9 cellular contexts compared by ENCODE assay signal in the genomic region with DNA sequence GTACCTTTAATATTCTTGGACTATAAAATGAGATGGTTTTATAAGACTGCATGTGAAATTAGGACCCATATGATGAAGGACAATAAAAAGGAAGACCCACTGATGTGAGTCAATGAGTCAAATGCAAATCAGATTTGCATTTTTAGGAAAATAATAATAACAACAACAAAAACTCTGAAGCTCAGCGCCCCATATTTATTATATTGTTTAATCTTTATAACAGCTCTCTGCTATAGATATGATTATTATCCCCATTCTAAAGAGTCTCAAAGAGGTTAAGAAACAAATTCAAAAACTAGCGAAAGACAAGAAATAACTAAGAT. TPM values are rescaled to one million over a fixed set of nuclear protein-coding genes. Genes with fewer than 3 reads are reported as not detected.
A peak's percentile ranks its signal among the peaks of the same experiment; 100 is the strongest.
DNase-seq lines count a peak whose midpoint lies in the region; ATAC-seq and TF ChIP-seq lines count a peak whose summit lies in the region.
"Had no signal": no experiment of that assay in that cellular context is flagged by ENCODE, and none has a peak within 500 bp of the region (broad histone marks: within the 10 kb centered on the region; RNA-seq: fewer than 3 reads in every experiment).

No MANE protein-coding gene starts in this region.

- peaks cover 17% of the 10 kb centered on the region for H3K27me3 Mint-ChIP-seq in stimulated activated naive CD8-positive, alpha-beta T cell treated with anti-CD3 and anti-CD28 coated beads, Interleukin-15, Interleukin-2, amounts not matched to agents 100 ng/mL and 50 ng/mL, for 24 hours
- peaks cover 20 to 23% of the 10 kb centered on the region in 2 donors for H3K27me3 Mint-ChIP-seq in effector memory CD8-positive, alpha-beta T cell
- no peaks in the 10 kb centered on the region for H3K27me3 Mint-ChIP-seq in progenitor cell of endocrine pancreas

- DNase-seq in stimulated activated naive CD8-positive, alpha-beta T cell treated with anti-CD3 and anti-CD28 coated beads, Interleukin-15, Interleukin-2, amounts not matched to agents 100 U/mL and 50 U/mL, for 24 hours, result no peak
- DNase-seq in RWPE1 (ENCODE audit: low spot score) (no peak), NCI-H146 (lab: John Stamatoyannopoulos, UW) (no peak), progenitor cell of endocrine pancreas (ENCODE audit: low spot score, unreplicated experiment) (no peak), NCI-H524 treated with DMSO at 0.1 percent for 48 hours (lab: John Stamatoyannopoulos, UW) (no peak)
- DNase-seq in effector memory CD8-positive, alpha-beta T cell, result no peak

- H3K27ac Mint-ChIP-seq in stimulated activated naive CD8-positive, alpha-beta T cell treated with anti-CD3 and anti-CD28 coated beads, Interleukin-15, Interleukin-2, amounts not matched to agents 100 ng/mL and 50 ng/mL, for 24 hours, result no peak overlapping the region
- peak overlapping the region; percentile 75 to 78 for H3K27ac Mint-ChIP-seq in effector memory CD8-positive, alpha-beta T cell
- no peak overlapping the region for H3K27ac Mint-ChIP-seq in progenitor cell of endocrine pancreas

- H3K36me3 Mint-ChIP-seq in stimulated activated naive CD8-positive, alpha-beta T cell treated with anti-CD3 and anti-CD28 coated beads, Interleukin-15, Interleukin-2, amounts not matched to agents 100 ng/mL and 50 ng/mL, for 24 hours (ENCODE audit: low read depth), result peaks cover 20% of the 10 kb centered on the region
- no peaks in the 10 kb centered on the region for H3K36me3 Mint-ChIP-seq in effector memory CD8-positive, alpha-beta T cell (ENCODE audit: insufficient read depth)
- peaks cover 1% of the 10 kb centered on the region for H3K36me3 Mint-ChIP-seq in progenitor cell of endocrine pancreas (ENCODE audit: insufficient read depth)

- H3K27ac ChIP-seq in RWPE1, result no peak overlapping the region
- H3K27ac ChIP-seq: ovary had no signal

- peak overlapping the region; percentile 85 for H3K4me3 Mint-ChIP-seq in stimulated activated naive CD8-positive, alpha-beta T cell treated with anti-CD3 and anti-CD28 coated beads, Interleukin-15, Interleukin-2, amounts not matched to agents 100 ng/mL and 50 ng/mL, for 24 hours
- peak overlapping the region in 1 of 2 donors; percentile 84 for H3K4me3 Mint-ChIP-seq in effector memory CD8-positive, alpha-beta T cell
- H3K4me3 Mint-ChIP-seq in progenitor cell of endocrine pancreas (ENCODE audit: low read depth), result no peak overlapping the region

- POLR2A ChIA-PET in RWPE1 (lab: Yijun Ruan, JAX; ENCODE audit: low non-redundant PET), result no interaction called here

- peaks cover 13% of the 10 kb centered on the region for H3K9me3 Mint-ChIP-seq in stimulated activated naive CD8-positive, alpha-beta T cell treated with anti-CD3 and anti-CD28 coated beads, Interleukin-15, Interleukin-2, amounts not matched to agents 100 ng/mL and 50 ng/mL, for 24 hours
- peaks cover 0 to 2% of the 10 kb centered on the region in 2 donors for H3K9me3 Mint-ChIP-seq in effector memory CD8-positive, alpha-beta T cell
- peaks cover 6% of the 10 kb centered on the region for H3K9me3 Mint-ChIP-seq in progenitor cell of endocrine pancreas (ENCODE audit: low read depth)

- TF ChIP-seq CTCF in RWPE1 (conservative IDR thresholded peaks at IDR 0.05; ENCODE audit: low read depth), result peak; percentile 20; the same call in 1 of the 2 replicates
- TF ChIP-seq CTCF in progenitor cell of endocrine pancreas (IDR thresholded peaks at IDR 0.05; ENCODE audit: unreplicated experiment), result no peak

- CTCF ChIA-PET in RWPE1 (lab: Yijun Ruan, JAX), result interaction anchor here (0.5 to 1.6 kb wide), 6 partner anchors 13 to 116 kb away, joined by 4 to 13 read pairs (median 6); no protein-coding TSS in a partner anchor

- H3K4me1 Mint-ChIP-seq in stimulated activated naive CD8-positive, alpha-beta T cell treated with anti-CD3 and anti-CD28 coated beads, Interleukin-15, Interleukin-2, amounts not matched to agents 100 ng/mL and 50 ng/mL, for 24 hours (ENCODE audit: low read depth), result peaks cover 30% of the 10 kb centered on the region
- H3K4me1 Mint-ChIP-seq in effector memory CD8-positive, alpha-beta T cell (ENCODE audit: low read depth in 2 of 2), result peaks cover 22 to 28% of the 10 kb centered on the region in 2 donors
- H3K4me1 Mint-ChIP-seq in progenitor cell of endocrine pancreas (ENCODE audit: low read depth), result peaks cover 3% of the 10 kb centered on the region

- ATAC-seq in stimulated activated naive CD8-positive, alpha-beta T cell treated with anti-CD3 and anti-CD28 coated beads, Interleukin-15, Interleukin-2, amounts not matched to agents 100 U/mL and 50 U/mL, for 24 hours, result no peak
- no peak for ATAC-seq in effector memory CD8-positive, alpha-beta T cell (replicated peaks)
- ATAC-seq in GM21619 (IDR thresholded peaks at IDR 0.05; ENCODE audit: unreplicated experiment), result no peak

RNA-seq across cellular contexts. Expression of a gene that starts 0.8 kb away (rescaled TPM):
- 0.16 and 0.69 TPM in 2 replicates for total RNA-seq in progenitor cell of endocrine pancreas

RNA-seq across cellular contexts. Expression of a gene that starts 21.6 kb away (rescaled TPM):
- total RNA-seq in progenitor cell of endocrine pancreas, result not detected in 2 replicates

Comparison
In these comparisons a context has a peak if more than half of its experiments do, and no peak if none do; other contexts are left out.
1. H3K27ac Mint-ChIP-seq: peak in effector memory CD8-positive, alpha-beta T cell (2 of 2); none in stimulated activated naive CD8-positive, alpha-beta T cell treated with anti-CD3 and anti-CD28 coated beads, Interleukin-15, Interleukin-2, amounts not matched to agents 100 ng/mL and 50 ng/mL, for 24 hours (single experiment) and progenitor cell of endocrine pancreas (single experiment).